24 cellular contexts compared by ENCODE assay signal in the genomic region with DNA sequence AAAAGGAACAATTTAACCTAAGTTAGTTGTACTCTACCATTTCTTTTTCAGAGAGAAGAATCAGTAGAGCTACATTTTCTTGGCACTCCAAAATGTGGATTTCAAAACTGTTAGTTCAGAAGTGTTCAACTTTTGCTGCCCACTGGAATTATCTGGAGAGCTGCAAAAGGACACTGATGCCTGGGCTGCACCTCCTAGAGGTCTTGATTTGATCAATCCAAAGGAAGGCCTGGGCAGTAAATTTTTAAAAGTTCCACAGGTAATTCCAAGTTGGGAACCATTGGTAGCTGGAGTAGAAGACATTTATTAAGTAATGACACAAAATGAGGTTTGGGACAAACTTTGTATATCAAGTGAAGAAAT.
"Had no signal": no experiment of that assay in that cellular context is flagged by ENCODE, and none has a peak within 500 bp of the region (broad histone marks: within the 10 kb centered on the region; RNA-seq: fewer than 3 reads in every experiment).

No MANE protein-coding gene starts in this region.

- H3K27ac Mint-ChIP-seq: activated CD4-positive, alpha-beta T cell treated with anti-CD3 and anti-CD28 coated beads for 36 hours; activated CD8-positive, alpha-beta T cell treated with anti-CD3 and anti-CD28 coated beads, Interleukin-2, amount 10 ng/mL, durations not matched to agents 7 days and 5 days; activated naive CD8-positive, alpha-beta T cell treated with anti-CD3 and anti-CD28 coated beads, Interleukin-2, amount 10 ng/mL, durations not matched to agents 7 days and 5 days; IgD-negative memory B cell had no signal

- H3K4me1 ChIP-seq: adrenal gland had no signal

- H3K4me3 ChIP-seq: adrenal gland, Peyer's patch had no signal

- H3K36me3 ChIP-seq: adrenal gland, Peyer's patch, WERI-Rb-1 had no signal

- ATAC-seq: activated CD4-positive, alpha-beta T cell treated with anti-CD3 and anti-CD28 coated beads for 36 hours; activated CD8-positive, alpha-beta T cell treated with anti-CD3 and anti-CD28 coated beads, Interleukin-2, amount 10 ng/mL, durations not matched to agents 7 days and 5 days had no signal

- H3K9me3 ChIP-seq: adrenal gland, Peyer's patch had no signal

- H3K27ac ChIP-seq: adrenal gland, Peyer's patch, RWPE1, WERI-Rb-1 had no signal

- H3K4me3 Mint-ChIP-seq: activated CD4-positive, alpha-beta T cell treated with anti-CD3 and anti-CD28 coated beads for 36 hours; activated CD8-positive, alpha-beta T cell treated with anti-CD3 and anti-CD28 coated beads, Interleukin-2, amount 10 ng/mL, durations not matched to agents 7 days and 5 days; activated naive CD8-positive, alpha-beta T cell treated with anti-CD3 and anti-CD28 coated beads, Interleukin-2, amount 10 ng/mL, durations not matched to agents 7 days and 5 days; IgD-negative memory B cell had no signal

- DNase-seq: activated CD4-positive, alpha-beta T cell treated with anti-CD3 and anti-CD28 coated beads for 36 hours; activated CD4-positive, alpha-beta T cell treated with anti-CD3 and anti-CD28 coated beads, Interleukin-2, amount 50 U/mL, for 4 hours; activated CD8-positive, alpha-beta memory T cell treated with anti-CD3 and anti-CD28 coated beads, Interleukin-2, amount 50 U/mL, for 48 hours; activated CD8-positive, alpha-beta T cell treated with anti-CD3 and anti-CD28 coated beads, Interleukin-2, amount 10 ng/mL, durations not matched to agents 7 days and 5 days; activated naive CD4-positive, alpha-beta T cell treated with anti-CD3 and anti-CD28 coated beads, Interleukin-2, amount 50 U/mL, for 16 hours; activated naive CD8-positive, alpha-beta T cell treated with anti-CD3 and anti-CD28 coated beads, Interleukin-2, amount 10 ng/mL, durations not matched to agents 7 days and 5 days; activated T-cell treated with anti-CD3 and anti-CD28 coated beads, Interleukin-2, amount 50 U/mL, for 1 hour; adrenal gland; anterior cingulate cortex; central memory CD4-positive, alpha-beta T cell; KG1; NCI-H1092; NCI-H1417; NCI-H2029; NCI-H2107; NCI-H2171 treated with DMSO at 0.1 percent for 48 hours; NCI-H526 treated with DMSO at 0.1 percent for 48 hours; NCI-H82; Peyer's patch; SHP77 treated with DMSO at 0.1 percent for 48 hours; T-helper 2 cell; WERI-Rb-1 had no signal

- H3K27me3 ChIP-seq: adrenal gland, Peyer's patch had no signal

- H3K27me3 Mint-ChIP-seq: activated CD4-positive, alpha-beta T cell treated with anti-CD3 and anti-CD28 coated beads for 36 hours; activated naive CD8-positive, alpha-beta T cell treated with anti-CD3 and anti-CD28 coated beads, Interleukin-2, amount 10 ng/mL, durations not matched to agents 7 days and 5 days; IgD-negative memory B cell had no signal
